ENCODE assay signal across 15 cellular contexts in genomic region chr3:143037867-143038266, GRCh38. TPM values are rescaled to one million over a fixed set of nuclear protein-coding genes. Genes with fewer than 3 reads are reported as not detected.
DNase-seq lines count a peak whose midpoint lies in the region; TF ChIP-seq lines count a peak whose summit lies in the region.
"Had no signal": no experiment of that assay in that cellular context is flagged by ENCODE, and none has a peak within 500 bp of the region (broad histone marks: within the 10 kb centered on the region; RNA-seq: fewer than 3 reads in every experiment).

No MANE protein-coding gene starts in this region.

- TF ChIP-seq POLR2A in suprapubic skin (IDR thresholded peaks at IDR 0.05), result no peak
- TF ChIP-seq POLR2A in spleen (IDR thresholded peaks at IDR 0.05), result no peak

- DNase-seq in A172 (ENCODE audit: low spot score) (peak; percentile 4), GM12864 (ENCODE audit: low read depth) (no peak), NCI-H69 (lab: John Stamatoyannopoulos, UW) (peak; percentile 1), cardiac fibroblast (ENCODE audit: low read depth in 2 of 2) (no peak), SK-N-DZ (ENCODE audit: low spot score) (no peak), suprapubic skin (ENCODE audit: low spot score in 2 of 2) (no peak), spleen (no peak), RWPE1 (ENCODE audit: low spot score) (no peak)
- DNase-seq: activated CD4-positive, alpha-beta T cell treated with anti-CD3 and anti-CD28 coated beads, Interleukin-2, amount 10 ng/mL, durations not matched to agents 24 days and 14 days; aorta; GF-D8; islet precursor cell; NCI-H1930 had no signal

- POLR2A ChIA-PET in RWPE1 (lab: Yijun Ruan, JAX; ENCODE audit: low non-redundant PET), result no interaction called here

- peak; percentile 18 for TF ChIP-seq CTCF in GM12864 (IDR thresholded peaks at IDR 0.05; ENCODE audit: low read depth, low read length, missing control alignments)
- TF ChIP-seq CTCF in cardiac fibroblast (IDR thresholded peaks at IDR 0.05; ENCODE audit: low read depth, low read length), result peak; percentile 21
- no peak for TF ChIP-seq CTCF in suprapubic skin (IDR thresholded peaks at IDR 0.05)
- TF ChIP-seq CTCF in spleen (IDR thresholded peaks at IDR 0.05 in 8 of 11, conservative IDR thresholded peaks at IDR 0.05 in 3 of 11), result no peak
- no peak for TF ChIP-seq CTCF in RWPE1 (conservative IDR thresholded peaks at IDR 0.05; ENCODE audit: low read depth)

- H3K4me3 ChIP-seq in GM12864 (ENCODE audit: low read depth, low read length), result no peak overlapping the region
- no peak overlapping the region for H3K4me3 ChIP-seq in cardiac fibroblast (replicated peaks in 1 of 2; ENCODE audit: low read depth in 2 of 2, low read length in 2 of 2)
- no peak overlapping the region for H3K4me3 ChIP-seq in suprapubic skin
- H3K4me3 ChIP-seq in spleen, result no peak overlapping the region
- H3K4me3 ChIP-seq: BLaER1 treated with 17β-estradiol and CSF1 and Interleukin-3, amounts not matched to agents 10 nM and 100 nM; prostate gland had no signal

- intact Hi-C loops in spleen (cut with DNase I; ENCODE audit: low total_unique reads), result no loop called here

- no peaks in the 10 kb centered on the region for H3K4me1 ChIP-seq in suprapubic skin
- H3K4me1 ChIP-seq in spleen, result peaks cover 0 to 22% (median 5%) of the 10 kb centered on the region in 6 donors
- H3K4me1 ChIP-seq: prostate gland had no signal

- H3K27ac ChIP-seq in suprapubic skin (no peak overlapping the region), spleen (no peak overlapping the region), RWPE1 (no peak overlapping the region)
- H3K27ac ChIP-seq: BLaER1 treated with 17β-estradiol and CSF1 and Interleukin-3, amounts not matched to agents 10 nM and 100 nM; prostate gland had no signal

- no peak for TF ChIP-seq EP300 in suprapubic skin (IDR thresholded peaks at IDR 0.05)

- no peaks in the 10 kb centered on the region for H3K9me3 ChIP-seq in suprapubic skin
- no peaks in the 10 kb centered on the region for H3K9me3 ChIP-seq in spleen
- H3K9me3 ChIP-seq: BLaER1 treated with 17β-estradiol and CSF1 and Interleukin-3, amounts not matched to agents 10 nM and 100 nM; prostate gland had no signal

- CTCF ChIA-PET in RWPE1 (lab: Yijun Ruan, JAX), result no interaction called here

- peaks cover 53% of the 10 kb centered on the region for H3K36me3 ChIP-seq in suprapubic skin
- H3K36me3 ChIP-seq in spleen, result peaks cover 0 to 96% (median 40%) of the 10 kb centered on the region in 6 donors

- WGBS in suprapubic skin, result 92% methylated on average over 2 of the region's 2 CpGs
- WGBS in spleen, 5 donors, result 81 to 95% (median 90%) methylated on average over 2 of the region's 2 CpGs

- H3K27me3 ChIP-seq in suprapubic skin, result no peaks in the 10 kb centered on the region
- no peaks in the 10 kb centered on the region for H3K27me3 ChIP-seq in spleen (replicated peaks in 1 of 7)
- H3K27me3 ChIP-seq: BLaER1 treated with 17β-estradiol and CSF1 and Interleukin-3, amounts not matched to agents 10 nM and 100 nM had no signal

RNA-seq across cellular contexts. Expression of gene U2SURP, which starts 36.5 kb away (rescaled TPM):
- total RNA-seq in A172 (2014; rRNA removed; shearing (Covaris generic)), result 111 and 165 TPM in 2 replicates
- 75.0 and 78.6 TPM in 2 replicates for polyA plus RNA-seq in SK-N-DZ (2014; cell fraction: cytosol; rRNA removed)
- 201 and 239 TPM in 2 replicates for polyA plus RNA-seq in SK-N-DZ (2014; cell fraction: nucleus; rRNA removed)
- total RNA-seq in suprapubic skin (100 to 1,000 TPM in 1 of 4 donors, 10 to 100 TPM in 3; 51.4 to 175 (median 62.1) TPM), spleen (100 to 1,000 TPM in 5 of 7 donors, 10 to 100 TPM in 2; 73.4 to 130 (median 105) TPM)
- polyA plus RNA-seq in spleen, result 10 to 100 TPM; 29.7 to 31.0 (median 31.0) TPM

Comparison
In these comparisons a context has a peak if more than half of its experiments do, and no peak if none do; other contexts are left out.
1. DNase-seq: peak in A172 (single experiment) and NCI-H69 (single experiment); none in GM12864 (single experiment), cardiac fibroblast (0 of 2), SK-N-DZ (single experiment), suprapubic skin (0 of 2), spleen (single experiment) and RWPE1 (single experiment).
2. CTCF ChIP-seq: peak in GM12864 (single experiment) and cardiac fibroblast (single experiment); none in suprapubic skin (0 of 2), spleen (0 of 11) and RWPE1 (single experiment).